8 cellular contexts compared by ENCODE assay signal in genomic region chr2:84516234-84516986, GRCh38. TPM values are rescaled to one million over a fixed set of nuclear protein-coding genes. Genes with fewer than 3 reads are reported as not detected.
A peak's percentile ranks its signal among the peaks of the same experiment; 100 is the strongest.
DNase-seq lines count a peak whose midpoint lies in the region; ATAC-seq, FAIRE-seq and TF ChIP-seq lines count a peak whose summit lies in the region.

Gene DNAH6 (plus strand): TSS chr2:84516498. CDS start chr2:84517827, 1,329 bp downstream.

- peak within 1 kb of the TSS; percentile 82 to 87 for H3K27ac Mint-ChIP-seq in T-cell

- H3K27me3 Mint-ChIP-seq in T-cell = no peaks in the 10 kb centered on the region

- H3K9me3 ChIP-seq in adrenal gland (replicated peaks in 1 of 3) (no peaks in the 10 kb centered on the region), pancreas (no peaks in the 10 kb centered on the region), thymus (ENCODE audit: control insufficient read depth) (no peaks in the 10 kb centered on the region)

- FAIRE-seq in pancreas (lab: Jason Lieb, UNC) = peak; percentile 95

- intact Hi-C loops in adrenal gland (cut with DNase I) = loop anchor here in 1 of 2 donors (10.0 kb wide), 1 partner anchor 358 kb away; no protein-coding TSS in a partner anchor
- intact Hi-C loops in cardiac septum (cut with DNase I) = no loop called here
- intact Hi-C loops in pancreas (cut with DNase I) = no loop called here

- TF ChIP-seq CTCF in adrenal gland (IDR thresholded peaks at IDR 0.05) = no peak
- TF ChIP-seq CTCF in pancreas (IDR thresholded peaks at IDR 0.05) = no peak

- H3K36me3 Mint-ChIP-seq in T-cell = peaks cover 10% of the 10 kb centered on the region

- peak within 1 kb of the TSS; percentile 75 to 88 (median 84) for H3K4me3 Mint-ChIP-seq in T-cell

- H3K9me3 Mint-ChIP-seq in T-cell = peaks cover 3 to 16% (median 3%) of the 10 kb centered on the region in 3 donors

- peaks cover 0 to 9% of the 10 kb centered on the region in 2 donors for H3K4me1 ChIP-seq in adrenal gland (replicated peaks in 1 of 2)
- H3K4me1 ChIP-seq in pancreas = no peaks in the 10 kb centered on the region
- H3K4me1 ChIP-seq in thymus (ENCODE audit: control insufficient read depth, insufficient read depth, low read length) = no peaks in the 10 kb centered on the region

- H3K27ac ChIP-seq in adrenal gland = peak within 1 kb of the TSS in 1 of 5 donors; percentile 27
- H3K27ac ChIP-seq in pancreas = peak within 1 kb of the TSS in 3 of 4 donors; percentile 45 to 50 (median 47)
- H3K27ac ChIP-seq in thymus (ENCODE audit: low read depth) = no peak within 1 kb of the TSS

- ATAC-seq in T-cell (replicated peaks in 1 of 4) (peak; percentile 99 to 100 (median 100)), pancreas (peak; percentile 100)

- H3K36me3 ChIP-seq in adrenal gland (replicated peaks in 1 of 2) (no peaks in the 10 kb centered on the region), pancreas (no peaks in the 10 kb centered on the region), thymus (ENCODE audit: control insufficient read depth, insufficient read depth) (no peaks in the 10 kb centered on the region)

- H3K4me3 ChIP-seq in adrenal gland (peak within 1 kb of the TSS in 3 of 4 donors; percentile 15 to 56 (median 19)), pancreas (peak within 1 kb of the TSS; percentile 24 to 56 (median 44)), thymus (ENCODE audit: low read length) (peak within 1 kb of the TSS; percentile 35)

- WGBS in adrenal gland, 4 donors = 10 to 25% (median 18%) methylated on average over 22 to 31 of the region's 31 CpGs
- 4 to 17% methylated on average over 31 of the region's 31 CpGs for WGBS in pancreas, 2 donors
- 14% methylated on average over 31 of the region's 31 CpGs for WGBS in thymus

- DNase-seq in ELF-1 (ENCODE audit: low read depth, low spot score) (peak; percentile 96), HCEC 1CT (peak; percentile 93), MV-4-11 (lab: John Stamatoyannopoulos, UW) (peak; percentile 93), T-cell (peak; percentile 60 to 92 (median 87)), adrenal gland (peak; percentile 87 to 98 (median 94)), cardiac septum (ENCODE audit: low spot score) (peak; percentile 94), pancreas (peak; percentile 88 to 97 (median 94))

- no peaks in the 10 kb centered on the region for H3K27me3 ChIP-seq in adrenal gland
- H3K27me3 ChIP-seq in pancreas = no peaks in the 10 kb centered on the region
- no peaks in the 10 kb centered on the region for H3K27me3 ChIP-seq in thymus (ENCODE audit: control insufficient read depth, insufficient read depth)

- peaks cover 17 to 31% (median 22%) of the 10 kb centered on the region in 3 donors for H3K4me1 Mint-ChIP-seq in T-cell

- CTCF ChIA-PET in T-cell (lab: Charles Lee) = interaction anchor here in 1 of 2 donors (0.6 to 1.5 kb wide), 4 partner anchors 18 to 390 kb away, joined by 3 to 6 read pairs (median 4); no protein-coding TSS in a partner anchor

- no peak for TF ChIP-seq POLR2A in adrenal gland (IDR thresholded peaks at IDR 0.05)

- POLR2A ChIA-PET in T-cell (lab: Charles Lee) = interaction anchor here (0.5 to 1.2 kb wide), 7 partner anchors 13 to 459 kb away, joined by 3 to 9 read pairs (median 3); no protein-coding TSS in a partner anchor

RNA-seq across cellular contexts. Expression of gene DNAH6, which starts in this region (rescaled TPM):
- total RNA-seq in T-cell = 1 to 10 TPM in 3 of 5 donors, under 1 TPM in 2; 0.44 to 2.0 (median 1.2) TPM
- under 1 TPM; 0.06 to 0.74 (median 0.27) TPM for total RNA-seq in adrenal gland
- polyA plus RNA-seq in adrenal gland = under 1 TPM; 0.27 to 0.53 (median 0.32) TPM
- total RNA-seq in cardiac septum = 0.22 TPM
- total RNA-seq in pancreas = 1 to 10 TPM in 1 of 6 donors, under 1 TPM in 5; 0.54 to 1.6 (median 0.91) TPM
- under 1 TPM; 0.19 to 0.59 TPM for polyA plus RNA-seq in pancreas
- polyA plus RNA-seq in thymus = 0.57 TPM

Comparison
In these comparisons a context has a peak if more than half of its experiments do, and no peak if none do; other contexts are left out.
1. Peak in DNase-seq and H3K4me3 ChIP-seq in adrenal gland; RNA of the gene not detected or under 1 TPM.
2. Peak in DNase-seq in cardiac septum; RNA of the gene not detected or under 1 TPM.